Comparison of ENCODE assay signal across 14 cellular contexts in the genomic region with DNA sequence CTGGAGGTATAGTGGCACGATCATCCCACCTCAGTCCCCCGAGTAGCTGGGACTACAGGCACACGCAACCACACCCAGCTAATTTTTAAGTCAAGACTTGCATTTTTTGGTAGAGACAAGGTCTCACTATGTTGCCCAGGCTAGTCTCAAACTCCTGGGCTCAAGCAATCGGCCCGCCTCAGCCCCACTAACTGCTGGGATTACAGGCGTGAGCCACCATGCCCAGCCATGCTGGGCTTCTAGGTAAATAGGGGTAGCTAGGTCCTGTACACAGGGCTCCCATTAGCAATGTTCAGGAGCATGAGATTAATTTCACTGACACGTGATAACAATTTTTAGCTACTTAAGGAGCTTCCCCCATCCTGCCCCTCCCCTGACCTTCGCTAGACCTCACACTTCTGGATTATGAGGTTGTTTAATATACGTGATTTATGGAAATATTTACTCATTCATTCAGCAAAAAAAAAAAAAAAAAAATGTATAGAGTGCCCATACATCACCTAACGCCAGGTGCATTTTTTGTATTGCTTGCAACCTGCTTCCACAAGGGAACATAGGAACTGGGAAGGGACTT. TPM values are rescaled to one million over a fixed set of nuclear protein-coding genes. Genes with fewer than 3 reads are reported as not detected.
DNase-seq lines count a peak whose midpoint lies in the region; ATAC-seq and TF ChIP-seq lines count a peak whose summit lies in the region.
"Had no signal": no experiment of that assay in that cellular context is flagged by ENCODE, and none has a peak within 500 bp of the region (broad histone marks: within the 10 kb centered on the region; RNA-seq: fewer than 3 reads in every experiment).

No MANE protein-coding gene starts in this region.

- peak overlapping the region; percentile 41 to 48 for H3K4me3 Mint-ChIP-seq in CD14-positive monocyte
- peak overlapping the region; percentile 36 for H3K4me3 Mint-ChIP-seq in activated CD4-positive, alpha-beta memory T cell treated with anti-CD3 and anti-CD28 coated beads, Interleukin-2, amount 10 ng/mL, durations not matched to agents 7 days and 5 days
- H3K4me3 Mint-ChIP-seq in HFFc6 = no peak overlapping the region
- no peak overlapping the region for H3K4me3 Mint-ChIP-seq in endodermal cell
- H3K4me3 Mint-ChIP-seq: dendritic cell treated with granulocyte-macrophage colony-stimulating factor and Interleukin-4, amounts not matched to agents 40 ng/mL and 50 ng/mL, for 4 days had no signal

- H3K9ac ChIP-seq in BLaER1 = peak overlapping the region; percentile 30
- no peak overlapping the region for H3K9ac ChIP-seq in muscle layer of colon (ENCODE audit: low read length)
- no peak overlapping the region for H3K9ac ChIP-seq in endodermal cell (ENCODE audit: extremely low read depth, low read length, poor library complexity, severe bottlenecking)

- no peak for TF ChIP-seq CTCF in CD14-positive monocyte (IDR thresholded peaks at IDR 0.05)
- no peak for TF ChIP-seq CTCF in HFFc6 (IDR thresholded peaks at IDR 0.05)
- no peak for TF ChIP-seq CTCF in endodermal cell (conservative IDR thresholded peaks at IDR 0.05)

- POLR2A ChIA-PET in activated CD4-positive, alpha-beta memory T cell treated with anti-CD3 and anti-CD28 coated beads, Interleukin-2, amount 10 ng/mL, durations not matched to agents 7 days and 5 days (lab: Charles Lee) = interaction anchor here (0.9 to 2.9 kb wide), 6 partner anchors 10 to 375 kb away, joined by 3 to 20 read pairs (median 4); a partner anchor contains a TSS

- H3K27me3 Mint-ChIP-seq in CD14-positive monocyte (ENCODE audit: low read depth in 3 of 3) (no peaks in the 10 kb centered on the region), HFFc6 (ENCODE audit: insufficient read depth) (peaks cover 35% of the 10 kb centered on the region), endodermal cell (ENCODE audit: insufficient read depth) (no peaks in the 10 kb centered on the region)
- H3K27me3 Mint-ChIP-seq in activated CD4-positive, alpha-beta memory T cell treated with anti-CD3 and anti-CD28 coated beads, Interleukin-2, amount 10 ng/mL, durations not matched to agents 7 days and 5 days = no peaks in the 10 kb centered on the region

- peaks cover 99% of the 10 kb centered on the region for H3K4me1 Mint-ChIP-seq in CD14-positive monocyte
- H3K4me1 Mint-ChIP-seq in activated CD4-positive, alpha-beta memory T cell treated with anti-CD3 and anti-CD28 coated beads, Interleukin-2, amount 10 ng/mL, durations not matched to agents 7 days and 5 days = peaks cover 68% of the 10 kb centered on the region
- H3K4me1 Mint-ChIP-seq in HFFc6 (ENCODE audit: low read depth) = no peaks in the 10 kb centered on the region
- peaks cover 12% of the 10 kb centered on the region for H3K4me1 Mint-ChIP-seq in endodermal cell

- no peak for ATAC-seq in HG03565 (IDR thresholded peaks at IDR 0.05; ENCODE audit: unreplicated experiment)

- no peaks in the 10 kb centered on the region for H3K9me3 ChIP-seq in BLaER1
- H3K9me3 ChIP-seq in muscle layer of colon (ENCODE audit: low read length) = no peaks in the 10 kb centered on the region
- no peaks in the 10 kb centered on the region for H3K9me3 ChIP-seq in endodermal cell (ENCODE audit: control insufficient read depth, low read length)

- H3K4me2 ChIP-seq in BLaER1 = peak overlapping the region; percentile 81

- H3K27ac ChIP-seq in BLaER1 (peak overlapping the region; percentile 80), muscle layer of colon (ENCODE audit: low read depth, low read length) (peak overlapping the region; percentile 30), endodermal cell (ENCODE audit: low read depth, low read length) (no peak overlapping the region)

- H3K36me3 ChIP-seq in BLaER1 (no peaks in the 10 kb centered on the region), muscle layer of colon (ENCODE audit: insufficient read depth, low read length) (no peaks in the 10 kb centered on the region), endodermal cell (ENCODE audit: control insufficient read depth, insufficient read depth, low read length) (no peaks in the 10 kb centered on the region)

- WGBS in endodermal cell (ENCODE audit: insufficient coverage in 1 of 2, insufficient read length in 1 of 2), 2 experiments = 91 to 93% methylated on average over 4 to 8 of the region's 10 CpGs

- H3K27ac Mint-ChIP-seq in CD14-positive monocyte (peak overlapping the region; percentile 90 to 98 (median 96)), HFFc6 (no peak overlapping the region), endodermal cell (no peak overlapping the region)
- peak overlapping the region; percentile 73 for H3K27ac Mint-ChIP-seq in activated CD4-positive, alpha-beta memory T cell treated with anti-CD3 and anti-CD28 coated beads, Interleukin-2, amount 10 ng/mL, durations not matched to agents 7 days and 5 days
- H3K27ac Mint-ChIP-seq: activated B cell treated with CpG ODN at 0.5 μM for 24 hours had no signal

- H3K4me3 ChIP-seq in BLaER1 = no peak overlapping the region
- H3K4me3 ChIP-seq in muscle layer of colon (ENCODE audit: low read depth in 1 of 2, low read length in 2 of 2) = no peak overlapping the region
- no peak overlapping the region for H3K4me3 ChIP-seq in endodermal cell (ENCODE audit: low read length)

- no peak for DNase-seq in CD14-positive monocyte (ENCODE audit: low spot score)
- no peak for DNase-seq in activated CD4-positive, alpha-beta memory T cell treated with anti-CD3 and anti-CD28 coated beads, Interleukin-2, amount 10 ng/mL, durations not matched to agents 7 days and 5 days
- DNase-seq in HFFc6 = no peak
- no peak for DNase-seq in endodermal cell
- DNase-seq: activated B cell treated with CpG ODN at 0.5 μM for 24 hours, COR-L47, NCI-H1417 treated with DMSO at 0.1 percent for 48 hours had no signal

- H3K9me3 Mint-ChIP-seq in CD14-positive monocyte (no peaks in the 10 kb centered on the region), HFFc6 (no peaks in the 10 kb centered on the region), endodermal cell (no peaks in the 10 kb centered on the region)
- H3K9me3 Mint-ChIP-seq in activated CD4-positive, alpha-beta memory T cell treated with anti-CD3 and anti-CD28 coated beads, Interleukin-2, amount 10 ng/mL, durations not matched to agents 7 days and 5 days = no peaks in the 10 kb centered on the region
- H3K9me3 Mint-ChIP-seq: activated B cell treated with CpG ODN at 0.5 μM for 24 hours; dendritic cell treated with granulocyte-macrophage colony-stimulating factor and Interleukin-4, amounts not matched to agents 40 ng/mL and 50 ng/mL, for 4 days had no signal

- H3K36me3 Mint-ChIP-seq in CD14-positive monocyte = no peaks in the 10 kb centered on the region
- no peaks in the 10 kb centered on the region for H3K36me3 Mint-ChIP-seq in activated CD4-positive, alpha-beta memory T cell treated with anti-CD3 and anti-CD28 coated beads, Interleukin-2, amount 10 ng/mL, durations not matched to agents 7 days and 5 days (ENCODE audit: low read depth)
- H3K36me3 Mint-ChIP-seq in HFFc6 (ENCODE audit: low read depth) = no peaks in the 10 kb centered on the region
- no peaks in the 10 kb centered on the region for H3K36me3 Mint-ChIP-seq in endodermal cell (ENCODE audit: low read depth)

- CTCF ChIA-PET in activated CD4-positive, alpha-beta memory T cell treated with anti-CD3 and anti-CD28 coated beads, Interleukin-2, amount 10 ng/mL, durations not matched to agents 7 days and 5 days (lab: Charles Lee) = interaction anchor here (0.6 to 4.5 kb wide), 11 partner anchors 11 to 303 kb away, joined by 3 to 40 read pairs (median 3); a partner anchor contains a TSS

- H3K4me1 ChIP-seq in BLaER1 (peaks cover 79% of the 10 kb centered on the region), muscle layer of colon (ENCODE audit: insufficient read depth, low read length) (peaks cover 32% of the 10 kb centered on the region), endodermal cell (ENCODE audit: control insufficient read depth, insufficient read depth, low read length) (no peaks in the 10 kb centered on the region)

- intact Hi-C loops in CD14-positive monocyte (cut with micrococcal nuclease) = loop anchor here in 1 of 2 donors (10.0 kb wide), 1 partner anchor 189 kb away; a partner anchor contains a TSS

- no peaks in the 10 kb centered on the region for H4K20me1 ChIP-seq in BLaER1

- H3K27me3 ChIP-seq in BLaER1 (no peaks in the 10 kb centered on the region), muscle layer of colon (ENCODE audit: control insufficient read depth in 1 of 2, insufficient read depth in 2 of 2, low read length in 2 of 2) (no peaks in the 10 kb centered on the region), endodermal cell (ENCODE audit: control insufficient read depth, insufficient read depth, low read length, poor library complexity, severe bottlenecking) (no peaks in the 10 kb centered on the region)

RNA-seq across cellular contexts. Expression of a gene that starts 19.2 kb away (rescaled TPM):
- polyA plus RNA-seq in CD14-positive monocyte = not detected
- under 1 TPM; 0.15 to 0.28 TPM for total RNA-seq in activated CD4-positive, alpha-beta memory T cell treated with anti-CD3 and anti-CD28 coated beads, Interleukin-2, amount 10 ng/mL, durations not matched to agents 7 days and 5 days
- total RNA-seq in HFFc6 (2021; fragmentation: NEBNext Ultra II Directional; extraction: Animal tissue kit (Norgen Biotek cat#: 25700)) = not detected
- under 1 TPM; 0.62 TPM for total RNA-seq in endodermal cell
- 0.11 TPM for polyA plus RNA-seq in endodermal cell (2013, experiment 1 of 2)
- polyA plus RNA-seq in endodermal cell (2013, experiment 2 of 2) = 0.58 TPM
- total RNA-seq: activated B cell treated with CpG ODN at 0.5 μM for 24 hours, myocyte, NCI-H460, subcutaneous adipose tissue had no signal

RNA-seq across cellular contexts. Expression of a gene that starts 21.8 kb away (rescaled TPM):
- polyA plus RNA-seq in CD14-positive monocyte = 10 to 100 TPM; 20.0 to 20.2 TPM
- 1 to 10 TPM; 5.0 to 6.4 TPM for total RNA-seq in activated CD4-positive, alpha-beta memory T cell treated with anti-CD3 and anti-CD28 coated beads, Interleukin-2, amount 10 ng/mL, durations not matched to agents 7 days and 5 days
- 1 to 10 TPM; 1.9 to 2.7 (median 2.4) TPM for total RNA-seq in HFFc6 (2021; fragmentation: NEBNext Ultra II Directional; extraction: Animal tissue kit (Norgen Biotek cat#: 25700))
- 10 to 100 TPM; 13.8 to 19.8 TPM for total RNA-seq in endodermal cell
- 18.1 TPM for polyA plus RNA-seq in endodermal cell (2013, experiment 1 of 2)
- polyA plus RNA-seq in endodermal cell (2013, experiment 2 of 2) = 11.8 TPM

RNA-seq across cellular contexts. Expression of a gene that starts 36.0 kb away (rescaled TPM):
- polyA plus RNA-seq in CD14-positive monocyte = not detected
- total RNA-seq in activated CD4-positive, alpha-beta memory T cell treated with anti-CD3 and anti-CD28 coated beads, Interleukin-2, amount 10 ng/mL, durations not matched to agents 7 days and 5 days = not detected
- total RNA-seq in HFFc6 (2021; fragmentation: NEBNext Ultra II Directional; extraction: Animal tissue kit (Norgen Biotek cat#: 25700)) = not detected
- total RNA-seq in endodermal cell = not detected
- polyA plus RNA-seq in endodermal cell (2013, experiment 1 of 2) = not detected
- polyA plus RNA-seq in endodermal cell (2013, experiment 2 of 2) = not detected
- total RNA-seq: activated B cell treated with CpG ODN at 0.5 μM for 24 hours, myocyte, NCI-H460, subcutaneous adipose tissue had no signal

Comparison
In these comparisons a context has a peak if more than half of its experiments do, and no peak if none do; other contexts are left out.
1. H3K27ac Mint-ChIP-seq: peak in CD14-positive monocyte (7 of 7) and activated CD4-positive, alpha-beta memory T cell treated with anti-CD3 and anti-CD28 coated beads, Interleukin-2, amount 10 ng/mL, durations not matched to agents 7 days and 5 days (single experiment); none in HFFc6 (single experiment) and endodermal cell (single experiment).
2. H3K4me3 Mint-ChIP-seq: peak in CD14-positive monocyte (2 of 2) and activated CD4-positive, alpha-beta memory T cell treated with anti-CD3 and anti-CD28 coated beads, Interleukin-2, amount 10 ng/mL, durations not matched to agents 7 days and 5 days (single experiment); none in HFFc6 (single experiment) and endodermal cell (single experiment).